ENCODE assay signal across 21 cellular contexts in the genomic region with DNA sequence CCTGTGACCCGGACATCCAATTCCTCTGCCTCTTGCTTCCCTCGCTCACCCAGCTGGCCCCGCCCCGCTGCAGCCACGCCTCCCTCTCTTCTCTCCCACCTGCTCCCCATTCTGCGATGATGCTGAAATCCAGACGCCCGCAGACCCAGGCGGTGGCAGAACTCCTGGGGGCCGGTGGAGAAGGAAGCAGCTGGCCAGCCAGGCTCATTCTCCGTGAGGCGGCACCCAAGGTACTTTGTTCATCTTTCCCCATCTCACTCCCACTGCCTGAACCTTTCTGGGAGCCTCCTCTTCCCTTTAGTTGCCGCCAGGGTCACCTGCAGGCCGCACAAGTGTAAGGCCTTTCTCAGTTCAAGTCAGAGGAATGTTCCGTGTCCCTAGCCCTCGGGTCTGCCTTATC. TPM values are rescaled to one million over a fixed set of nuclear protein-coding genes. Genes with fewer than 3 reads are reported as not detected.
DNase-seq lines count a peak whose midpoint lies in the region; ATAC-seq and TF ChIP-seq lines count a peak whose summit lies in the region.
"Had no signal": no experiment of that assay in that cellular context is flagged by ENCODE, and none has a peak within 500 bp of the region (broad histone marks: within the 10 kb centered on the region; RNA-seq: fewer than 3 reads in every experiment).

No MANE protein-coding gene starts in this region.

- H3K27ac ChIP-seq in endodermal cell (ENCODE audit: low read depth, low read length) = no peak overlapping the region
- H3K27ac ChIP-seq: C4-2B, cardiac muscle cell, left lung, parathyroid adenoma, transverse colon had no signal

- H3K4me3 ChIP-seq in endodermal cell (ENCODE audit: low read length) = no peak overlapping the region
- H3K4me3 ChIP-seq: cardiac muscle cell, left lung, transverse colon had no signal

- no peak overlapping the region for H3K27ac Mint-ChIP-seq in endodermal cell
- peak overlapping the region; percentile 60 for H3K27ac Mint-ChIP-seq in stimulated activated effector memory CD8-positive, alpha-beta T cell treated with anti-CD3 and anti-CD28 coated beads, Interleukin-12 subunit alpha, Interleukin-12 subunit beta, amount 100 ng/mL, for 72 hours
- H3K27ac Mint-ChIP-seq: activated B cell treated with CpG ODN at 0.5 μM for 24 hours; activated naive CD8-positive, alpha-beta T cell treated with anti-CD3 and anti-CD28 coated beads, Interleukin-2, amount 50 U/mL, for 24 hours; stimulated activated memory B cell treated with anti-CD40 and anti-IgM and Interleukin-4, amounts not matched to agents 10 μg/mL and 1 μg/mL and 100 μg/mL, for 72 hours had no signal

- H3K4me1 ChIP-seq in endodermal cell (ENCODE audit: control insufficient read depth, insufficient read depth, low read length) = no peaks in the 10 kb centered on the region
- H3K4me1 ChIP-seq: parathyroid adenoma had no signal

- no peaks in the 10 kb centered on the region for H3K36me3 ChIP-seq in endodermal cell (ENCODE audit: control insufficient read depth, insufficient read depth, low read length)
- H3K36me3 ChIP-seq: left lung, transverse colon had no signal

- peaks cover 7% of the 10 kb centered on the region for H3K4me1 Mint-ChIP-seq in endodermal cell
- no peaks in the 10 kb centered on the region for H3K4me1 Mint-ChIP-seq in stimulated activated effector memory CD8-positive, alpha-beta T cell treated with anti-CD3 and anti-CD28 coated beads, Interleukin-12 subunit alpha, Interleukin-12 subunit beta, amount 100 ng/mL, for 72 hours
- H3K4me1 Mint-ChIP-seq: activated B cell treated with CpG ODN at 0.5 μM for 24 hours; activated naive CD8-positive, alpha-beta T cell treated with anti-CD3 and anti-CD28 coated beads, Interleukin-2, amount 50 U/mL, for 24 hours; stimulated activated memory B cell treated with anti-CD40 and anti-IgM and Interleukin-4, amounts not matched to agents 10 μg/mL and 1 μg/mL and 100 μg/mL, for 72 hours had no signal

- WGBS in endodermal cell (ENCODE audit: insufficient coverage in 1 of 2, insufficient read length in 1 of 2), 2 experiments = 53 to 67% methylated on average over 4 to 16 of the region's 16 CpGs

- H3K27me3 ChIP-seq in endodermal cell (ENCODE audit: control insufficient read depth, insufficient read depth, low read length, poor library complexity, severe bottlenecking) = no peaks in the 10 kb centered on the region
- H3K27me3 ChIP-seq: cardiac muscle cell, transverse colon had no signal

- no peaks in the 10 kb centered on the region for H3K9me3 ChIP-seq in endodermal cell (ENCODE audit: control insufficient read depth, low read length)
- H3K9me3 ChIP-seq: left lung, transverse colon had no signal

- H3K4me3 Mint-ChIP-seq in endodermal cell = no peak overlapping the region
- H3K4me3 Mint-ChIP-seq in stimulated activated effector memory CD8-positive, alpha-beta T cell treated with anti-CD3 and anti-CD28 coated beads, Interleukin-12 subunit alpha, Interleukin-12 subunit beta, amount 100 ng/mL, for 72 hours = no peak overlapping the region
- H3K4me3 Mint-ChIP-seq: activated B cell treated with CpG ODN at 0.5 μM for 24 hours; activated naive CD8-positive, alpha-beta T cell treated with anti-CD3 and anti-CD28 coated beads, Interleukin-2, amount 50 U/mL, for 24 hours; stimulated activated memory B cell treated with anti-CD40 and anti-IgM and Interleukin-4, amounts not matched to agents 10 μg/mL and 1 μg/mL and 100 μg/mL, for 72 hours had no signal

- peak; percentile 56 for TF ChIP-seq CTCF in endodermal cell (conservative IDR thresholded peaks at IDR 0.05)

- no peak overlapping the region for H3K9ac ChIP-seq in endodermal cell (ENCODE audit: extremely low read depth, low read length, poor library complexity, severe bottlenecking)
- H3K9ac ChIP-seq: parathyroid adenoma had no signal

- no peak for ATAC-seq in stimulated activated effector memory CD8-positive, alpha-beta T cell treated with anti-CD3 and anti-CD28 coated beads, Interleukin-12 subunit alpha, Interleukin-12 subunit beta, amount 100 ng/mL, for 72 hours
- ATAC-seq in GM18907 (IDR thresholded peaks at IDR 0.05; ENCODE audit: unreplicated experiment) (no peak), GM21526 (IDR thresholded peaks at IDR 0.05; ENCODE audit: low FRiP score, unreplicated experiment) (no peak)
- ATAC-seq: activated naive CD8-positive, alpha-beta T cell treated with anti-CD3 and anti-CD28 coated beads, Interleukin-2, amount 50 U/mL, for 24 hours; left lung; Right ventricle myocardium inferior; stimulated activated memory B cell treated with anti-CD40 and anti-IgM and Interleukin-4, amounts not matched to agents 10 μg/mL and 1 μg/mL and 100 μg/mL, for 72 hours had no signal

- peaks cover 12% of the 10 kb centered on the region for H3K27me3 Mint-ChIP-seq in endodermal cell (ENCODE audit: insufficient read depth)

- H3K9me3 Mint-ChIP-seq in endodermal cell = peaks cover 4% of the 10 kb centered on the region
- peaks cover 4% of the 10 kb centered on the region for H3K9me3 Mint-ChIP-seq in stimulated activated effector memory CD8-positive, alpha-beta T cell treated with anti-CD3 and anti-CD28 coated beads, Interleukin-12 subunit alpha, Interleukin-12 subunit beta, amount 100 ng/mL, for 72 hours

- H3K36me3 Mint-ChIP-seq in endodermal cell (ENCODE audit: low read depth) = no peaks in the 10 kb centered on the region
- H3K36me3 Mint-ChIP-seq in stimulated activated effector memory CD8-positive, alpha-beta T cell treated with anti-CD3 and anti-CD28 coated beads, Interleukin-12 subunit alpha, Interleukin-12 subunit beta, amount 100 ng/mL, for 72 hours = no peaks in the 10 kb centered on the region
- H3K36me3 Mint-ChIP-seq: stimulated activated memory B cell treated with anti-CD40 and anti-IgM and Interleukin-4, amounts not matched to agents 10 μg/mL and 1 μg/mL and 100 μg/mL, for 72 hours had no signal

- DNase-seq in NCI-H1092 treated with DMSO at 0.1 percent for 48 hours (lab: John Stamatoyannopoulos, UW) = peak; percentile 27
- DNase-seq in NCI-H1092 (lab: John Stamatoyannopoulos, UW) = no peak
- DNase-seq in NCI-H2227 treated with DMSO at 0.1 percent for 48 hours (lab: John Stamatoyannopoulos, UW) = peak; percentile 46
- peak; percentile 87 for DNase-seq in endodermal cell
- no peak for DNase-seq in stimulated activated effector memory CD8-positive, alpha-beta T cell treated with anti-CD3 and anti-CD28 coated beads, Interleukin-12 subunit alpha, Interleukin-12 subunit beta, amount 100 ng/mL, for 72 hours (ENCODE audit: low spot score in 2 of 2)
- DNase-seq in mesenteric fat pad (ENCODE audit: low spot score) = no peak
- DNase-seq: activated B cell treated with CpG ODN at 0.5 μM for 24 hours; activated naive CD8-positive, alpha-beta T cell treated with anti-CD3 and anti-CD28 coated beads, Interleukin-2, amount 50 U/mL, for 24 hours; EL; left lung; T-helper 2 cell; transverse colon had no signal

RNA-seq across cellular contexts. Expression of gene FOXN4, which starts 35.7 kb away (rescaled TPM):
- under 1 TPM; 0.20 to 0.55 TPM for total RNA-seq in endodermal cell
- polyA plus RNA-seq in endodermal cell (2013, experiment 1 of 2) = 0.82 TPM
- polyA plus RNA-seq in endodermal cell (2013, experiment 2 of 2) = 0.99 TPM
- total RNA-seq in mesenteric fat pad = not detected
- total RNA-seq: A172, activated B cell treated with CpG ODN at 0.5 μM for 24 hours, left lung, Right ventricle myocardium inferior, skeletal muscle tissue, transverse colon had no signal

Comparison
In these comparisons a context has a peak if more than half of its experiments do, and no peak if none do; other contexts are left out.
1. DNase-seq: peak in NCI-H1092 treated with DMSO at 0.1 percent for 48 hours (single experiment), NCI-H2227 treated with DMSO at 0.1 percent for 48 hours (single experiment) and endodermal cell (single experiment); none in NCI-H1092 (single experiment), stimulated activated effector memory CD8-positive, alpha-beta T cell treated with anti-CD3 and anti-CD28 coated beads, Interleukin-12 subunit alpha, Interleukin-12 subunit beta, amount 100 ng/mL, for 72 hours (0 of 2) and mesenteric fat pad (single experiment).